21 cellular contexts compared by ENCODE assay signal in the genomic region with DNA sequence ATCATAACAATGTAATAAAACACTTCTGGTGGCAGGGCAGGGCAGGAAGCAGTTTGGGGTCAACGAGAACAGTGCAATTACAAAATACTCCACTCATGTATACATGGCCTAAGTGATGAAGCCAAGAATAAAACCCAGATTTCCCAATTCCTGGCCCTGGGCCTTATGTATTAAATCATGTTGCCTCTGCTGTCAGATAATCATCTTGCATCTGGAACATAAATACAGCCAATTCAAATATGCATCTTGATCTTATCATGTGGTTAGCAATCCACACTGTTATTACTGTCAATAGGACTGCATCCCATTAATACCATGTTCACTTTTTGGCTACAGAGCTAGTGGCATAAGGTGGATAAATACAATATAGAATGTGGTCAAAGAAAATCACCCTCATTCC.
A peak's percentile ranks its signal among the peaks of the same experiment; 100 is the strongest.
DNase-seq lines count a peak whose midpoint lies in the region; ATAC-seq and TF ChIP-seq lines count a peak whose summit lies in the region.
"Had no signal": no experiment of that assay in that cellular context is flagged by ENCODE, and none has a peak within 500 bp of the region (broad histone marks: within the 10 kb centered on the region; RNA-seq: fewer than 3 reads in every experiment).

No MANE protein-coding gene starts in this region.

- H3K36me3 ChIP-seq in adipocyte (ENCODE audit: control insufficient read depth, insufficient read depth, low read length, severe bottlenecking): no peaks in the 10 kb centered on the region
- H3K36me3 ChIP-seq in thyroid gland: no peaks in the 10 kb centered on the region
- H3K36me3 ChIP-seq: esophagus muscularis mucosa, upper lobe of right lung had no signal

- H3K9me3 ChIP-seq in adipocyte (ENCODE audit: control insufficient read depth, low read length) (no peaks in the 10 kb centered on the region), thyroid gland (no peaks in the 10 kb centered on the region)
- H3K9me3 ChIP-seq: esophagus muscularis mucosa, upper lobe of right lung had no signal

- no peak overlapping the region for H3K9ac ChIP-seq in adipocyte (ENCODE audit: low read length)

- intact Hi-C loops in thyroid gland (cut with DNase I): no loop called here

- H3K4me1 ChIP-seq in adipocyte (ENCODE audit: control insufficient read depth, insufficient read depth, low read length): peaks cover 3% of the 10 kb centered on the region
- no peaks in the 10 kb centered on the region for H3K4me1 ChIP-seq in thyroid gland
- H3K4me1 ChIP-seq: esophagus muscularis mucosa, upper lobe of right lung had no signal

- 52 to 55% methylated on average over 1 of the region's 1 CpG for WGBS in thyroid gland, 2 donors

- H3K4me3 ChIP-seq in adipocyte (ENCODE audit: low read length) (no peak overlapping the region), thyroid gland (replicated peaks in 1 of 3) (no peak overlapping the region)
- H3K4me3 ChIP-seq: esophagus muscularis mucosa, upper lobe of right lung had no signal

- peak; percentile 86 for ATAC-seq in left lobe of liver
- no peak for ATAC-seq in HG03378 (IDR thresholded peaks at IDR 0.05; ENCODE audit: unreplicated experiment)
- ATAC-seq: activated CD4-positive, alpha-beta T cell treated with anti-CD3 and anti-CD28 coated beads for 36 hours; naive thymus-derived CD8-positive, alpha-beta T cell; stimulated activated naive CD8-positive, alpha-beta T cell treated with anti-CD3 and anti-CD28 coated beads, Interleukin-15, Interleukin-2, amounts not matched to agents 100 U/mL and 50 U/mL, for 24 hours; upper lobe of right lung had no signal

- H3K27me3 ChIP-seq in adipocyte (replicated peaks; ENCODE audit: control insufficient read depth, insufficient read depth, low read length): peaks cover 2% of the 10 kb centered on the region
- H3K27me3 ChIP-seq in thyroid gland: no peaks in the 10 kb centered on the region
- H3K27me3 ChIP-seq: esophagus muscularis mucosa, upper lobe of right lung had no signal

- TF ChIP-seq CTCF in thyroid gland (IDR thresholded peaks at IDR 0.05): no peak

- no peak overlapping the region for H3K27ac ChIP-seq in thyroid gland
- H3K27ac ChIP-seq: esophagus muscularis mucosa, upper lobe of right lung had no signal

- TF ChIP-seq POLR2A in thyroid gland (IDR thresholded peaks at IDR 0.05): no peak

- DNase-seq in NCI-H1694 (lab: John Stamatoyannopoulos, UW): peak; percentile 15
- DNase-seq in NCI-H1694 treated with DMSO at 0.1 percent for 48 hours (lab: John Stamatoyannopoulos, UW): no peak
- peak; percentile 22 for DNase-seq in NCI-H2029 treated with DMSO at 0.1 percent for 48 hours (lab: John Stamatoyannopoulos, UW)
- peak; percentile 94 for DNase-seq in adipocyte (ENCODE audit: low read depth)
- DNase-seq in left lobe of liver (ENCODE audit: low spot score): peak; percentile 65
- no peak for DNase-seq in thyroid gland
- DNase-seq in Kasumi-1 (lab: John Stamatoyannopoulos, UW): no peak
- DNase-seq: activated CD4-positive, alpha-beta T cell treated with anti-CD3 and anti-CD28 coated beads for 36 hours; activated CD8-positive, alpha-beta memory T cell treated with anti-CD3 and anti-CD28 coated beads, Interleukin-2, amount 50 U/mL, for 48 hours; activated naive CD4-positive, alpha-beta T cell; dermis blood vessel endothelial cell; H9; naive thymus-derived CD8-positive, alpha-beta T cell; NCI-H1048; NCI-H774; posterior cingulate gyrus; stimulated activated naive CD8-positive, alpha-beta T cell treated with anti-CD3 and anti-CD28 coated beads, Interleukin-15, Interleukin-2, amounts not matched to agents 100 U/mL and 50 U/mL, for 24 hours; T-helper 9 cell; upper lobe of right lung had no signal

Comparison
In these comparisons a context has a peak if more than half of its experiments do, and no peak if none do; other contexts are left out.
1. DNase-seq: peak in NCI-H1694 (single experiment), NCI-H2029 treated with DMSO at 0.1 percent for 48 hours (single experiment), adipocyte (single experiment) and left lobe of liver (single experiment); none in NCI-H1694 treated with DMSO at 0.1 percent for 48 hours (single experiment), thyroid gland (0 of 2) and Kasumi-1 (0 of 2).